In genomic region chr5:175246242-175246891, GRCh38 we compare ENCODE assay signal across 8 cellular contexts.
DNase-seq lines count a peak whose midpoint lies in the region; ATAC-seq, FAIRE-seq and TF ChIP-seq lines count a peak whose summit lies in the region.

No MANE protein-coding gene starts in this region.

- peaks cover under 1% of the 10 kb centered on the region for H3K4me1 Mint-ChIP-seq in endodermal cell

- 61 to 79% methylated on average over 4 to 8 of the region's 8 CpGs for WGBS in endodermal cell (ENCODE audit: insufficient coverage in 1 of 2, insufficient read length in 1 of 2), 2 experiments
- 56 to 59% (median 57%) methylated on average over 8 of the region's 8 CpGs for whole genome bisulfite sequencing in ovary, 3 donors

- no peaks in the 10 kb centered on the region for H3K9me3 ChIP-seq in endodermal cell (ENCODE audit: control insufficient read depth, low read length)
- H3K9me3 ChIP-seq in ovary, result no peaks in the 10 kb centered on the region

- H3K36me3 ChIP-seq in endodermal cell (ENCODE audit: control insufficient read depth, insufficient read depth, low read length) (no peaks in the 10 kb centered on the region), ovary (no peaks in the 10 kb centered on the region)

- H3K27me3 ChIP-seq in endodermal cell (ENCODE audit: control insufficient read depth, insufficient read depth, low read length, poor library complexity, severe bottlenecking) (no peaks in the 10 kb centered on the region), ovary (no peaks in the 10 kb centered on the region)

- H3K27ac Mint-ChIP-seq in endodermal cell, result no peak overlapping the region

- H3K4me1 ChIP-seq in endodermal cell (ENCODE audit: control insufficient read depth, insufficient read depth, low read length), result no peaks in the 10 kb centered on the region
- no peaks in the 10 kb centered on the region for H3K4me1 ChIP-seq in ovary (ENCODE audit: insufficient read depth)

- no peak for ATAC-seq in GM19395 (IDR thresholded peaks at IDR 0.05; ENCODE audit: unreplicated experiment)

- no peaks in the 10 kb centered on the region for H3K36me3 Mint-ChIP-seq in endodermal cell (ENCODE audit: low read depth)

- TF ChIP-seq EP300 in ovary (IDR thresholded peaks at IDR 0.05), result no peak

- peak; percentile 27 for DNase-seq in GM03348 (ENCODE audit: low spot score)
- DNase-seq in RCC 7860 (ENCODE audit: low spot score), result peak; percentile 99
- peak; percentile 52 for DNase-seq in endodermal cell
- DNase-seq in skeletal muscle cell (ENCODE audit: low read depth), result peak; percentile 83
- no peak for DNase-seq in ovary
- no peak for DNase-seq in activated gamma-delta T cell (lab: John Stamatoyannopoulos, UW)
- no peak for DNase-seq in NCI-H128 (lab: John Stamatoyannopoulos, UW; ENCODE audit: unreplicated experiment)

- intact Hi-C loops in ovary (cut with DNase I), result no loop called here

- H3K4me3 ChIP-seq in endodermal cell (ENCODE audit: low read length) (no peak overlapping the region), skeletal muscle cell (ENCODE audit: low read depth, low read length) (no peak overlapping the region), ovary (no peak overlapping the region)

- no peak for TF ChIP-seq CTCF in endodermal cell (conservative IDR thresholded peaks at IDR 0.05)
- TF ChIP-seq CTCF in ovary (IDR thresholded peaks at IDR 0.05), result no peak

- H3K4me3 Mint-ChIP-seq in endodermal cell, result no peak overlapping the region

- H3K27ac ChIP-seq in endodermal cell (ENCODE audit: low read depth, low read length) (no peak overlapping the region), ovary (no peak overlapping the region)

- TF ChIP-seq POLR2A in ovary (IDR thresholded peaks at IDR 0.05), result no peak

- no peak overlapping the region for H3K9ac ChIP-seq in endodermal cell (ENCODE audit: extremely low read depth, low read length, poor library complexity, severe bottlenecking)

- peaks cover 26% of the 10 kb centered on the region for H3K27me3 Mint-ChIP-seq in endodermal cell (ENCODE audit: insufficient read depth)

- FAIRE-seq in RCC 7860 (lab: Jason Lieb, UNC), result peak; percentile 97

- no peaks in the 10 kb centered on the region for H3K9me3 Mint-ChIP-seq in endodermal cell

Comparison
In these comparisons a context has a peak if more than half of its experiments do, and no peak if none do; other contexts are left out.
1. DNase-seq: peak in GM03348 (single experiment), RCC 7860 (single experiment), endodermal cell (single experiment) and skeletal muscle cell (single experiment); none in ovary (0 of 5), activated gamma-delta T cell (single experiment) and NCI-H128 (single experiment).